In the genomic region with DNA sequence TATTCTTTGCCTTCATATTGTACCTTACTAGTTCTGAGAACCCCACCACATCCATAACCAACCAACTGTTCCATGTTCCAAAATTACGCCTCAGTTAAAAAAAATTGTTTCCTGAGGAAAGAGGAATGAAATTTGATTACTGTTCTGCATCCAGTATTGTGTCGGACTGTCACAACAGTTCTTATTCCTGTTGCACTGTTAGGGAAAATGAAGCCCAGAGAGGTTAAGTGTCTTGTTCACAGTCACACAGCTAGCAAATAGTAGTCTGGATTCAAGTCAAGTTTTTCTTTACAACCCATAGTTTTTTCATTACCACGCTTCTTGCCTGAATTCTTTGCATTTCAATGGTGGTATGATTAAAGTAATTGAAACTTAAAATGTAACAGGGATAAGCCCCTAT, we compare ENCODE assay signal across 18 cellular contexts.
"Had no signal": no experiment of that assay in that cellular context is flagged by ENCODE, and none has a peak within 500 bp of the region (broad histone marks: within the 10 kb centered on the region; RNA-seq: fewer than 3 reads in every experiment).

No MANE protein-coding gene starts in this region.

- H3K9me3 ChIP-seq: heart left ventricle, thoracic aorta, transverse colon had no signal

- H3K36me3 ChIP-seq: heart left ventricle, thoracic aorta, transverse colon had no signal

- FAIRE-seq: frontal cortex, islet of Langerhans had no signal

- DNase-seq: cortex of kidney; dorsolateral prefrontal cortex; effector CD8-positive, alpha-beta T cell; heart left ventricle; hypothalamus; kidney glomerular epithelial cell; mesendoderm; naive thymus-derived CD4-positive, alpha-beta T cell; posterior cingulate gyrus; right cardiac atrium; stimulated activated CD4-positive, alpha-beta T cell treated with anti-CD3 and anti-CD28 coated beads, Interleukin-4, amount 100 ng/mL, for 1 hour; substantia nigra; transverse colon had no signal

- H3K27me3 ChIP-seq: dorsolateral prefrontal cortex, heart left ventricle, transverse colon had no signal

- ATAC-seq: esophagus mucosa; heart left ventricle; naive thymus-derived CD4-positive, alpha-beta T cell; right cardiac atrium; stimulated activated memory B cell treated with anti-CD40 and anti-IgM and Interleukin-4, amounts not matched to agents 10 μg/mL and 1 μg/mL and 100 μg/mL, for 72 hours had no signal

- H3K4me3 ChIP-seq: dorsolateral prefrontal cortex, heart left ventricle, thoracic aorta, transverse colon had no signal

- H3K27ac ChIP-seq: dorsolateral prefrontal cortex, heart left ventricle, thoracic aorta had no signal
